In genomic region chr2:72573232-72573631, GRCh38 we compare ENCODE assay signal across 2 cellular contexts.
TF ChIP-seq lines count a peak whose summit lies in the region.

No MANE protein-coding gene starts in this region.

TF ChIP-seq in IMR-90, 13 proteins besides CTCF, POLR2A, EP300 and RAD21 (continued from another document):
- no peak for TF ChIP-seq BHLHE40 (IDR thresholded peaks at IDR 0.05; ENCODE audit: low read depth, low read length)
- no peak for TF ChIP-seq NFE2L2 (IDR thresholded peaks at IDR 0.05; ENCODE audit: low read depth, low read length)

TF ChIP-seq in SK-N-SH treated with all-trans-retinoic acid at 6 μM for 48 hours, 23 proteins besides CTCF, POLR2A, EP300 and RAD21 (continued from another document):
- TF ChIP-seq, protein P1, sequence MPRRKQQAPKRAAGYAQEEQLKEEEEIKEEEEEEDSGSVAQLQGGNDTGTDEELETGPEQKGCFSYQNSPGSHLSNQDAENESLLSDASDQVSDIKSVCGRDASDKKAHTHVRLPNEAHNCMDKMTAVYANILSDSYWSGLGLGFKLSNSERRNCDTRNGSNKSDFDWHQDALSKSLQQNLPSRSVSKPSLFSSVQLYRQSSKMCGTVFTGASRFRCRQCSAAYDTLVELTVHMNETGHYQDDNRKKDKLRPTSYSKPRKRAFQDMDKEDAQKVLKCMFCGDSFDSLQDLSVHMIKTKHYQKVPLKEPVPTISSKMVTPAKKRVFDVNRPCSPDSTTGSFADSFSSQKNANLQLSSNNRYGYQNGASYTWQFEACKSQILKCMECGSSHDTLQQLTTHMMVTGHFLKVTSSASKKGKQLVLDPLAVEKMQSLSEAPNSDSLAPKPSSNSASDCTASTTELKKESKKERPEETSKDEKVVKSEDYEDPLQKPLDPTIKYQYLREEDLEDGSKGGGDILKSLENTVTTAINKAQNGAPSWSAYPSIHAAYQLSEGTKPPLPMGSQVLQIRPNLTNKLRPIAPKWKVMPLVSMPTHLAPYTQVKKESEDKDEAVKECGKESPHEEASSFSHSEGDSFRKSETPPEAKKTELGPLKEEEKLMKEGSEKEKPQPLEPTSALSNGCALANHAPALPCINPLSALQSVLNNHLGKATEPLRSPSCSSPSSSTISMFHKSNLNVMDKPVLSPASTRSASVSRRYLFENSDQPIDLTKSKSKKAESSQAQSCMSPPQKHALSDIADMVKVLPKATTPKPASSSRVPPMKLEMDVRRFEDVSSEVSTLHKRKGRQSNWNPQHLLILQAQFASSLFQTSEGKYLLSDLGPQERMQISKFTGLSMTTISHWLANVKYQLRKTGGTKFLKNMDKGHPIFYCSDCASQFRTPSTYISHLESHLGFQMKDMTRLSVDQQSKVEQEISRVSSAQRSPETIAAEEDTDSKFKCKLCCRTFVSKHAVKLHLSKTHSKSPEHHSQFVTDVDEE (CRISPR knock-in tag; IDR thresholded peaks at IDR 0.05): no peak
- TF ChIP-seq, protein P2, sequence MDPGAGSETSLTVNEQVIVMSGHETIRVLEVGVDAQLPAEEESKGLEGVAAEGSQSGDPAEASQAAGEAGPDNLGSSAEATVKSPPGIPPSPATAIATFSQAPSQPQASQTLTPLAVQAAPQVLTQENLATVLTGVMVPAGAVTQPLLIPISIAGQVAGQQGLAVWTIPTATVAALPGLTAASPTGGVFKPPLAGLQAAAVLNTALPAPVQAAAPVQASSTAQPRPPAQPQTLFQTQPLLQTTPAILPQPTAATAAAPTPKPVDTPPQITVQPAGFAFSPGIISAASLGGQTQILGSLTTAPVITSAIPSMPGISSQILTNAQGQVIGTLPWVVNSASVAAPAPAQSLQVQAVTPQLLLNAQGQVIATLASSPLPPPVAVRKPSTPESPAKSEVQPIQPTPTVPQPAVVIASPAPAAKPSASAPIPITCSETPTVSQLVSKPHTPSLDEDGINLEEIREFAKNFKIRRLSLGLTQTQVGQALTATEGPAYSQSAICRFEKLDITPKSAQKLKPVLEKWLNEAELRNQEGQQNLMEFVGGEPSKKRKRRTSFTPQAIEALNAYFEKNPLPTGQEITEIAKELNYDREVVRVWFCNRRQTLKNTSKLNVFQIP (CRISPR knock-in tag; IDR thresholded peaks at IDR 0.05; ENCODE audit: borderline replicate concordance, low read depth): no peak
- TF ChIP-seq ESRRG (CRISPR knock-in tag; IDR thresholded peaks at IDR 0.05): no peak
- no peak for TF ChIP-seq RARB (CRISPR knock-in tag; IDR thresholded peaks at IDR 0.05)
- no peak for TF ChIP-seq ZFP30 (CRISPR knock-in tag; IDR thresholded peaks at IDR 0.05)
- no peak for TF ChIP-seq ZNF565 (CRISPR knock-in tag; conservative IDR thresholded peaks at IDR 0.05; ENCODE audit: low read depth)
- no peak for TF ChIP-seq ZNF70 (CRISPR knock-in tag; IDR thresholded peaks at IDR 0.05)
- TF ChIP-seq ZC3H10 (CRISPR knock-in tag; IDR thresholded peaks at IDR 0.05): no peak
- TF ChIP-seq, protein P3, sequence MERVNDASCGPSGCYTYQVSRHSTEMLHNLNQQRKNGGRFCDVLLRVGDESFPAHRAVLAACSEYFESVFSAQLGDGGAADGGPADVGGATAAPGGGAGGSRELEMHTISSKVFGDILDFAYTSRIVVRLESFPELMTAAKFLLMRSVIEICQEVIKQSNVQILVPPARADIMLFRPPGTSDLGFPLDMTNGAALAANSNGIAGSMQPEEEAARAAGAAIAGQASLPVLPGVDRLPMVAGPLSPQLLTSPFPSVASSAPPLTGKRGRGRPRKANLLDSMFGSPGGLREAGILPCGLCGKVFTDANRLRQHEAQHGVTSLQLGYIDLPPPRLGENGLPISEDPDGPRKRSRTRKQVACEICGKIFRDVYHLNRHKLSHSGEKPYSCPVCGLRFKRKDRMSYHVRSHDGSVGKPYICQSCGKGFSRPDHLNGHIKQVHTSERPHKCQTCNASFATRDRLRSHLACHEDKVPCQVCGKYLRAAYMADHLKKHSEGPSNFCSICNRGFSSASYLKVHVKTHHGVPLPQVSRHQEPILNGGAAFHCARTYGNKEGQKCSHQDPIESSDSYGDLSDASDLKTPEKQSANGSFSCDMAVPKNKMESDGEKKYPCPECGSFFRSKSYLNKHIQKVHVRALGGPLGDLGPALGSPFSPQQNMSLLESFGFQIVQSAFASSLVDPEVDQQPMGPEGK (CRISPR knock-in tag; IDR thresholded peaks at IDR 0.05; ENCODE audit: borderline replicate concordance): no peak
- no peak for TF ChIP-seq ARNTL (CRISPR knock-in tag; IDR thresholded peaks at IDR 0.05; ENCODE audit: borderline replicate concordance, low read depth)
